ENCODE assay signal across 22 cellular contexts in genomic region chr7:121331574-121331973, GRCh38. TPM values are rescaled to one million over a fixed set of nuclear protein-coding genes. Genes with fewer than 3 reads are reported as not detected.
"Had no signal": no experiment of that assay in that cellular context is flagged by ENCODE, and none has a peak within 500 bp of the region (broad histone marks: within the 10 kb centered on the region; RNA-seq: fewer than 3 reads in every experiment).

No MANE protein-coding gene starts in this region.

- H3K9me3 ChIP-seq: colonic mucosa, left ventricle myocardium inferior, mucosa of descending colon, tibial artery had no signal

- H3K4me3 Mint-ChIP-seq: activated CD4-positive, alpha-beta T cell treated with anti-CD3 and anti-CD28 coated beads, Interleukin-2, amount 10 ng/mL, durations not matched to agents 24 days and 14 days; activated CD8-positive, alpha-beta T cell treated with anti-CD3 and anti-CD28 coated beads for 36 hours; activated T-cell treated with anti-CD3 and anti-CD28 coated beads, Interleukin-2, amount 50 U/mL, for 24 hours; naive thymus-derived CD4-positive, alpha-beta T cell; T-cell had no signal

- H3K27me3 ChIP-seq: brain microvascular endothelial cell had no signal

- H3K9me3 Mint-ChIP-seq: activated CD4-positive, alpha-beta T cell treated with anti-CD3 and anti-CD28 coated beads, Interleukin-2, amount 10 ng/mL, durations not matched to agents 24 days and 14 days; activated CD8-positive, alpha-beta T cell treated with anti-CD3 and anti-CD28 coated beads for 36 hours; activated T-cell treated with anti-CD3 and anti-CD28 coated beads, Interleukin-2, amount 50 U/mL, for 24 hours; naive thymus-derived CD4-positive, alpha-beta T cell; T-cell had no signal

- H3K36me3 Mint-ChIP-seq: T-cell had no signal

- H3K4me3 ChIP-seq: colonic mucosa, left ventricle myocardium inferior, mucosa of descending colon, tibial artery had no signal

- H3K36me3 ChIP-seq: brain microvascular endothelial cell, colonic mucosa, left ventricle myocardium inferior, tibial artery had no signal

- H3K27ac Mint-ChIP-seq: activated CD4-positive, alpha-beta T cell treated with anti-CD3 and anti-CD28 coated beads, Interleukin-2, amount 10 ng/mL, durations not matched to agents 24 days and 14 days; activated CD8-positive, alpha-beta T cell treated with anti-CD3 and anti-CD28 coated beads for 36 hours; activated T-cell treated with anti-CD3 and anti-CD28 coated beads, Interleukin-2, amount 50 U/mL, for 24 hours; naive thymus-derived CD4-positive, alpha-beta T cell had no signal

- H3K27ac ChIP-seq: brain microvascular endothelial cell, colonic mucosa, left ventricle myocardium inferior, tibial artery had no signal

- ATAC-seq: activated CD8-positive, alpha-beta T cell treated with anti-CD3 and anti-CD28 coated beads for 36 hours; mucosa of descending colon; naive thymus-derived CD4-positive, alpha-beta T cell; T-cell had no signal

- DNase-seq: activated CD4-positive, alpha-beta T cell treated with anti-CD3 and anti-CD28 coated beads, Interleukin-2, amount 10 ng/mL, durations not matched to agents 24 days and 14 days; activated CD4-positive, CD25-positive, alpha-beta regulatory T cell; activated CD8-positive, alpha-beta T cell treated with anti-CD3 and anti-CD28 coated beads for 36 hours; activated effector memory CD4-positive, alpha-beta T cell treated with Interleukin-2 at 50 U/mL for 16 hours; activated naive CD4-positive, alpha-beta T cell treated with anti-CD3 and anti-CD28 coated beads, Interleukin-2, amount 50 U/mL, for 16 hours; activated T-cell treated with anti-CD3 and anti-CD28 coated beads, Interleukin-2, amount 50 U/mL, for 24 hours; aorta; brain microvascular endothelial cell; central memory CD4-positive, alpha-beta T cell; colonic mucosa; erythroblast; left ventricle myocardium inferior; mesenchymal stem cell; mucosa of descending colon; naive thymus-derived CD4-positive, alpha-beta T cell; occipital lobe; stimulated activated naive CD4-positive, alpha-beta T cell treated with Interleukin-2 at 50 U/mL for 16 hours; T-cell; tibial artery had no signal

RNA-seq across cellular contexts. Expression of gene WNT16, which starts 2.8 kb away (rescaled TPM):
- total RNA-seq: activated CD4-positive, alpha-beta T cell treated with anti-CD3 and anti-CD28 coated beads, Interleukin-2, amount 10 ng/mL, durations not matched to agents 24 days and 14 days; activated CD8-positive, alpha-beta T cell treated with anti-CD3 and anti-CD28 coated beads for 36 hours; aorta; kidney epithelial cell; left ventricle myocardium inferior; naive thymus-derived CD4-positive, alpha-beta T cell; posterior vena cava; subcutaneous adipose tissue had no signal
- polyA plus RNA-seq: aorta; naive thymus-derived CD4-positive, alpha-beta T cell had no signal
